In genomic region chr22:26904483-26904882, GRCh38 we compare ENCODE assay signal across 14 cellular contexts.
"Had no signal": no experiment of that assay in that cellular context is flagged by ENCODE, and none has a peak within 500 bp of the region (broad histone marks: within the 10 kb centered on the region; RNA-seq: fewer than 3 reads in every experiment).

No MANE protein-coding gene starts in this region.

- H3K9me3 ChIP-seq: body of pancreas, gastrocnemius medialis, thyroid gland had no signal

- H3K36me3 ChIP-seq: gastrocnemius medialis, heart left ventricle, thyroid gland had no signal

- H3K27me3 ChIP-seq: body of pancreas had no signal

- DNase-seq: activated CD4-positive, alpha-beta memory T cell treated with anti-CD3 and anti-CD28 coated beads for 36 hours; activated CD4-positive, alpha-beta T cell treated with anti-CD3 and anti-CD28 coated beads for 36 hours; activated naive CD4-positive, alpha-beta T cell; body of pancreas; caudate nucleus; dorsolateral prefrontal cortex; erythroblast; gastrocnemius medialis; heart left ventricle; nucleus accumbens; retina; stimulated activated naive CD4-positive, alpha-beta T cell treated with Interleukin-2 at 50 U/mL for 16 hours; thyroid gland had no signal

- H3K4me3 Mint-ChIP-seq: activated CD4-positive, alpha-beta memory T cell treated with anti-CD3 and anti-CD28 coated beads for 36 hours; activated CD4-positive, alpha-beta T cell treated with anti-CD3 and anti-CD28 coated beads for 36 hours had no signal

- H3K9me3 Mint-ChIP-seq: activated CD4-positive, alpha-beta memory T cell treated with anti-CD3 and anti-CD28 coated beads for 36 hours; nephron had no signal

- H3K4me3 ChIP-seq: body of pancreas, gastrocnemius medialis, heart left ventricle, thyroid gland had no signal

- H3K4me1 ChIP-seq: body of pancreas, gastrocnemius medialis had no signal

- ATAC-seq: activated CD4-positive, alpha-beta T cell treated with anti-CD3 and anti-CD28 coated beads for 36 hours; body of pancreas; gastrocnemius medialis; heart left ventricle had no signal

- H3K27ac Mint-ChIP-seq: activated CD4-positive, alpha-beta memory T cell treated with anti-CD3 and anti-CD28 coated beads for 36 hours; activated CD4-positive, alpha-beta T cell treated with anti-CD3 and anti-CD28 coated beads for 36 hours had no signal

- H3K27ac ChIP-seq: body of pancreas, gastrocnemius medialis, heart left ventricle, thyroid gland had no signal
